9 cellular contexts compared by ENCODE assay signal in the genomic region with DNA sequence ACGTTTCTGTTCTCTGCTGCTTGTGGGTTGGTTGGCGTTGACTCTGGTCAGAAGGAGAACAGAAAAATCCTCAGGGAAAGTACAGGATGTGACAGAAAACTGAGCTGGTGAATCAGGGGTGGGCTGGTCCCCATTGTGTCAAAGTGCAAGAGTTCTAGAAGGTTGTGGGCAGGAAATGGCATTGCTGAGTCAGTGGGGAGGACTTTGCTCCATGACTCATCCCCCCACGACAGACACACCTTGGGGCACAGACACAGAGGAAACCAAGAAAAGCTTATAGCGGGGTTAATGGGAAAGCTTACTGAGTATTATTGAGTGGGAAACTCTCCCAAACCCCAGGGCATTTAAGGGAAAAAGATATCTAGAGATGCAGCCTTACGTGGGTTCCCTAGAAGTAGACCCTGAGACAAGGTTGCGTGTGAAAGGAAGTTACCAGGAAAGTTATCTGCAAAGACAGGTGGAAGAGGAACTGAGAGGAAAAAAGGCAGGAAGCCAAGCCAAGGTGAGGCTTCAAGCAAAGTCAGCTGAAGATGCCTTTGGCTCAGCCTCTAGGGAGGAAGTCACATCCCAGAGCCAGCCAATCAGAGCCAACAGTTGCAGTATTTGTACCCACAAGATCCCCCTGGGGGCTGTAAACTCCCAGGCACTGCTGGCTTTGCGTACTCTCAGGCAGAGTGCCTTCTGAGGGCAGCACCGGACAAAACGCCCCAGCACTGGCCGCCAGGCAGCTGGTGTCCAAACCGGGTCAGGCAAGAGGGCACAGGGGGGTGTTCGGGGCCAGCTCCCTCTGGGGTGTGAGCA.
DNase-seq lines count a peak whose midpoint lies in the region; ATAC-seq, FAIRE-seq and TF ChIP-seq lines count a peak whose summit lies in the region.
"Had no signal": no experiment of that assay in that cellular context is flagged by ENCODE, and none has a peak within 500 bp of the region (broad histone marks: within the 10 kb centered on the region; RNA-seq: fewer than 3 reads in every experiment).

No MANE protein-coding gene starts in this region.

- POLR2A ChIA-PET in HEK293 (lab: Yijun Ruan, JAX) (no interaction called here), OCI-LY7 (lab: Charles Lee) (interaction anchor here (0.6 kb wide), 2 partner anchors 25 to 27 kb away, joined by 3 to 5 read pairs; no protein-coding TSS in a partner anchor), GM12878 (lab: Charles Lee) (interaction anchor here (0.6 to 1.4 kb wide), 3 partner anchors 8 to 104 kb away, joined by 3 to 4 read pairs (median 3); no protein-coding TSS in a partner anchor)

- ATAC-seq in GM18499 (IDR thresholded peaks at IDR 0.05; ENCODE audit: insufficient read depth, unreplicated experiment) (peak; percentile 62), GM12878 (peak; percentile 89)

- H3K36me3 ChIP-seq in HEK293 (ENCODE audit: control insufficient read depth in 2 of 2, insufficient read depth in 1 of 2, low read length in 2 of 2), result no peaks in the 10 kb centered on the region
- no peaks in the 10 kb centered on the region for H3K36me3 ChIP-seq in OCI-LY7 (ENCODE audit: insufficient read depth, low read length)
- H3K36me3 ChIP-seq in GM12878 (ENCODE audit: control insufficient read depth in 2 of 2, insufficient read depth in 2 of 2, low read length in 1 of 2), result no peaks in the 10 kb centered on the region

- H3K4me2 ChIP-seq in OCI-LY7 (ENCODE audit: low read length) (peak overlapping the region; percentile 27; the same call in 1 of the 2 replicates), GM12878 (ENCODE audit: control insufficient read depth, insufficient read depth) (no peak overlapping the region)

- no peak overlapping the region for H3K9ac ChIP-seq in GM12878 (ENCODE audit: control insufficient read depth, insufficient read depth, low read length)

- H3K27me3 Mint-ChIP-seq in mesothelial cell of epicardium (ENCODE audit: low read depth), result peaks cover 28% of the 10 kb centered on the region

- H3K27ac ChIP-seq in HEK293 (ENCODE audit: extremely low read depth, low read depth, low read length), result no peak overlapping the region
- H3K27ac ChIP-seq in OCI-LY7 (ENCODE audit: low read depth, low read length, poor library complexity, severe bottlenecking), result no peak overlapping the region
- H3K27ac ChIP-seq in GM12878 (ENCODE audit: control insufficient read depth, insufficient read depth), result 0 out of 2 replicates have a peak overlapping the region, but pooled peaks have one; percentile 10
- H3K27ac ChIP-seq: VCaP had no signal

- H3K4me3 ChIP-seq in HEK293 (ENCODE audit: low read depth, low read length), result no peak overlapping the region
- H3K4me3 ChIP-seq in OCI-LY7 (ENCODE audit: low read depth, low read length, poor library complexity, severe bottlenecking), result no peak overlapping the region
- no peak overlapping the region for H3K4me3 ChIP-seq in GM12878

- H3K27ac Mint-ChIP-seq in mesothelial cell of epicardium, result no peak overlapping the region

- FAIRE-seq in GM12878 (lab: Jason Lieb, UNC), result no peak

- intact Hi-C loops in OCI-LY7 (cut with micrococcal nuclease; ENCODE audit: unreplicated experiment), result no loop called here
- intact Hi-C loops in GM12878 (cut with micrococcal nuclease; ENCODE audit: unreplicated experiment), result no loop called here
- intact Hi-C loops in posterior vena cava (cut with DNase I), result no loop called here

- H3K4me1 Mint-ChIP-seq in mesothelial cell of epicardium, result peaks cover 35% of the 10 kb centered on the region

- SMC1A ChIA-PET in GM12878 (lab: Charles Lee; ENCODE audit: uncharacterized antibody, unreplicated experiment), result interaction anchor here (0.6 to 2.6 kb wide), 26 partner anchors 9 to 209 kb away, joined by 3 to 10 read pairs (median 4); no protein-coding TSS in a partner anchor

- TF ChIP-seq RAD21 in GM12878 (IDR thresholded peaks at IDR 0.05; ENCODE audit: insufficient read depth, low read depth, low read length), result no peak

- TF ChIP-seq CTCF in HEK293 (tag by site-specific recombination; IDR thresholded peaks at IDR 0.05) (no peak), OCI-LY7 (conservative IDR thresholded peaks at IDR 0.05; ENCODE audit: low read length) (no peak), GM12878 (IDR thresholded peaks at IDR 0.05 in 2 of 3, conservative IDR thresholded peaks at IDR 0.05 in 1 of 3; ENCODE audit: control insufficient read depth in 2 of 3, extremely low read depth in 1 of 3, insufficient read depth in 1 of 3, low read depth in 3 of 3, low read length in 3 of 3) (no peak), mesothelial cell of epicardium (IDR thresholded peaks at IDR 0.05; ENCODE audit: unreplicated experiment) (no peak)

- H4K20me1 ChIP-seq in OCI-LY7 (ENCODE audit: insufficient read depth, low read length), result no peaks in the 10 kb centered on the region
- H4K20me1 ChIP-seq in GM12878 (ENCODE audit: control insufficient read depth, insufficient read depth), result no peaks in the 10 kb centered on the region

- DNase-seq in OCI-LY7 (ENCODE audit: low spot score) (peak; percentile 23), GM12878 (ENCODE audit: low read depth, low spot score) (peak; percentile 71), posterior vena cava (ENCODE audit: low spot score) (peak; percentile 73), GDM1 (lab: John Stamatoyannopoulos, UW) (no peak), NCI-H526 (lab: John Stamatoyannopoulos, UW) (no peak), mesothelial cell of epicardium (ENCODE audit: low spot score in 2 of 2, unreplicated experiment in 2 of 2) (no peak)

- in situ Hi-C loops in GM12878 (cut with MboI), result no loop called here

- RAD21 ChIA-PET in GM12878 (lab: Charles Lee; ENCODE audit: unreplicated experiment), result interaction anchor here (0.6 to 2.6 kb wide), 17 partner anchors 27 to 396 kb away, joined by 3 to 13 read pairs (median 4); no protein-coding TSS in a partner anchor

- H3K79me2 ChIP-seq in OCI-LY7 (ENCODE audit: insufficient read depth, low read depth, low read length) (no peaks in the 10 kb centered on the region), GM12878 (ENCODE audit: control insufficient read depth, insufficient read depth, low read length) (no peaks in the 10 kb centered on the region)

- no peak overlapping the region for H3K4me3 Mint-ChIP-seq in mesothelial cell of epicardium

- H3K27me3 ChIP-seq in GM12878 (replicated peaks in 1 of 2; ENCODE audit: control insufficient read depth in 2 of 2, insufficient read depth in 2 of 2, low read length in 1 of 2), result no peaks in the 10 kb centered on the region

- CTCF ChIA-PET in HEK293 (lab: Yijun Ruan, JAX), result interaction anchor here (0.6 to 1.4 kb wide), 4 partner anchors 27 to 100 kb away, joined by 3 to 7 read pairs (median 4); no protein-coding TSS in a partner anchor
- CTCF ChIA-PET in OCI-LY7 (lab: Charles Lee; ENCODE audit: unreplicated experiment), result interaction anchor here (0.6 kb wide), 1 partner anchor 74 kb away, joined by 3 read pairs; no protein-coding TSS in a partner anchor
- CTCF ChIA-PET in GM12878 (lab: Yijun Ruan, JAX), result interaction anchor here (0.6 to 2.5 kb wide), 14 partner anchors 9 to 1967 kb away, joined by 3 to 9 read pairs (median 3); no protein-coding TSS in a partner anchor

- H3K4me1 ChIP-seq in HEK293 (ENCODE audit: control insufficient read depth, insufficient read depth, low read length) (no peaks in the 10 kb centered on the region), OCI-LY7 (ENCODE audit: insufficient read depth, low read length, poor library complexity, severe bottlenecking) (peaks cover 9% of the 10 kb centered on the region), GM12878 (ENCODE audit: control insufficient read depth, insufficient read depth, low read length) (peaks cover 4% of the 10 kb centered on the region; the same call in 1 of the 2 replicates)

- H3K9me3 ChIP-seq in HEK293 (ENCODE audit: control insufficient read depth, insufficient read depth, low read depth, low read length) (no peaks in the 10 kb centered on the region), OCI-LY7 (ENCODE audit: low read length) (no peaks in the 10 kb centered on the region), GM12878 (replicated peaks; ENCODE audit: control insufficient read depth, insufficient read depth, low read length) (no peaks in the 10 kb centered on the region; the same call in 2 of the 3 replicates)

- no peaks in the 10 kb centered on the region for H3K9me2 ChIP-seq in OCI-LY7 (ENCODE audit: insufficient read depth, low read length)

- BruUV-seq in OCI-LY7 (replicated peaks; lab: Mats Ljungman, UMichigan), result no TSS peak
- no TSS peak for BruUV-seq in GM12878 (replicated peaks; lab: Mats Ljungman, UMichigan)

- 8% methylated on average over 12 of the region's 12 CpGs for WGBS in GM12878 (ENCODE audit: insufficient coverage, insufficient replicate concordance, low lambda C conversion rate, missing lambda C conversion rate)

- TF ChIP-seq POLR2A in GM12878 (IDR thresholded peaks at IDR 0.05; ENCODE audit: low read depth, low read length), result no peak

- no peak overlapping the region for H2AFZ ChIP-seq in OCI-LY7 (ENCODE audit: low read length)
- H2AFZ ChIP-seq in GM12878 (ENCODE audit: control insufficient read depth, low read depth, low read length), result no peak overlapping the region

- peak; percentile 7 to 13; a peak in 2 of 4 replicates for TF ChIP-seq EP300 in GM12878 (IDR thresholded peaks at IDR 0.05; ENCODE audit: borderline replicate concordance in 1 of 2, control insufficient read depth in 1 of 2, low read depth in 2 of 2, low read length in 2 of 2)

- H3K9me3 Mint-ChIP-seq in mesothelial cell of epicardium, result peaks cover 2% of the 10 kb centered on the region

- H3K36me3 Mint-ChIP-seq in mesothelial cell of epicardium, result no peaks in the 10 kb centered on the region

TF ChIP-seq in HEK293, 187 proteins besides CTCF, POLR2A, EP300 and RAD21 (continues in another document):
- TF ChIP-seq ZNF354C (tag by site-specific recombination; IDR thresholded peaks at IDR 0.05; ENCODE audit: borderline replicate concordance, low read depth) (no peak), EGR2 (tag by site-specific recombination; IDR thresholded peaks at IDR 0.05; ENCODE audit: low read depth) (0 out of 2 replicates have a peak, but pooled peaks have one; percentile 4), ZNF19 (tag by site-specific recombination; IDR thresholded peaks at IDR 0.05; ENCODE audit: low read depth) (no peak), ZNF792 (tag by site-specific recombination; IDR thresholded peaks at IDR 0.05) (no peak), ZNF530 (tag by site-specific recombination; IDR thresholded peaks at IDR 0.05; ENCODE audit: low read depth) (no peak), SALL2 (tag by site-specific recombination; IDR thresholded peaks at IDR 0.05; ENCODE audit: borderline replicate concordance) (no peak)

TF ChIP-seq in GM12878, 131 proteins besides CTCF, POLR2A, EP300 and RAD21 (continues in another document):
- TF ChIP-seq SUPT20H (IDR thresholded peaks at IDR 0.05; ENCODE audit: borderline replicate concordance, control insufficient read depth, low read depth, low read length) (no peak), IKZF2 (IDR thresholded peaks at IDR 0.05) (peak; percentile 90 to 93), RAD51 (IDR thresholded peaks at IDR 0.05) (peak; percentile 11; the same call in 1 of the 2 replicates), CBX3 (IDR thresholded peaks at IDR 0.05; ENCODE audit: borderline replicate concordance, low read depth) (no peak), FOXM1 (IDR thresholded peaks at IDR 0.05; ENCODE audit: low read depth, low read length) (no peak), SUZ12 (IDR thresholded peaks at IDR 0.05; ENCODE audit: unreplicated experiment) (no peak), DPF2 (IDR thresholded peaks at IDR 0.05) (peak; percentile 89), SIX5 (IDR thresholded peaks at IDR 0.05; ENCODE audit: low read depth, low read length, severe bottlenecking) (no peak)

Comparison
In these comparisons a context has a peak if more than half of its experiments do, and no peak if none do; other contexts are left out.
1. DNase-seq: peak in OCI-LY7 (single experiment), GM12878 (single experiment) and posterior vena cava (single experiment); none in GDM1 (single experiment), NCI-H526 (0 of 2) and mesothelial cell of epicardium (0 of 2).